Comparison of ENCODE assay signal across 9 cellular contexts in the genomic region with DNA sequence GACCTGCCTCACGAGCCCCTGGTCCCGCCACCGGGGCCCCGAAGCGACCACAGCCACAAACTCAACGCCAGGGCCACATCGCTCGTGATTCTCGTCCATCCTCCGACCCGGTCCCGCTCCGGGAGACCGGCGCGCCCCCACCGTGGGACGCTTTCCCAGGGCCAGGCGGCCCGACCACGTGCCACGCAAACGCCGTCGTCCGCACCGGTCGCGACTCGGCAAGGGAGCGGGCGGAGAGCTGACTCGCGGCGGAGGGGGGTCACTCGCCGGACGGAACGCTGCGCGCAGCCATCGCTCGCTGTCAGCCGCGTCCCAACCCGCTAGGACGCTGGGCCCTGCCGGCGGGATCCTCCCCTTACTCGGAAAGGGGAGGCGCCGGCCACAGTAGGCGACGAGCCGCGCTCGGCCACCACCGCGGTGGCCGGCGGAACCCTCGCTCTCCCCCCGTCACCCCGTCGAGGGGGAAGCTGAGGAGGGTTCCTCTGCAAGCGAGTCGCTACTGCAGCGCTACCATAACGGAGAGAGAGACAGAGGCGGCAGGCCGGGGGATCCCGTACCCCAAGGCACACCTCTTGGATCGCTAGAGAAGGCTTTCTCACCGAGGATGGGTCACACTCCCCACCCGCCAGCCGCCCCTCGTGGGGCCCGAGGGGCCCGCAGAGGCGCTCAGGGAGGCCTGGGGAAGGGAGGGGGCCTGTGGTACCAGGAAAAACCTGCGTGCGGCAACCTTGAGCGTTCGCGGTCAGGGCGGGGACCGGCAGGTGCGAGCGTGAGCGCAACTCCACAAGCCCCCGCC.
DNase-seq lines count a peak whose midpoint lies in the region; ATAC-seq, FAIRE-seq and TF ChIP-seq lines count a peak whose summit lies in the region.
"Had no signal": no experiment of that assay in that cellular context is flagged by ENCODE, and none has a peak within 500 bp of the region (broad histone marks: within the 10 kb centered on the region; RNA-seq: fewer than 3 reads in every experiment).

No MANE protein-coding gene starts in this region.

- peak overlapping the region; percentile 66 for H3K4me3 Mint-ChIP-seq in astrocyte (ENCODE audit: unreplicated experiment)
- H3K4me3 Mint-ChIP-seq: activated B cell treated with CpG ODN at 0.5 μM for 24 hours had no signal

- H3K9me3 Mint-ChIP-seq in astrocyte (ENCODE audit: unreplicated experiment), result peaks cover 3% of the 10 kb centered on the region

- no peaks in the 10 kb centered on the region for H4K20me1 ChIP-seq in astrocyte (ENCODE audit: insufficient read depth, low read length)

- H3K9ac ChIP-seq in astrocyte (ENCODE audit: low read length), result no peak overlapping the region

- peaks cover 1% of the 10 kb centered on the region for H3K4me1 Mint-ChIP-seq in astrocyte (ENCODE audit: low read depth, unreplicated experiment)
- H3K4me1 Mint-ChIP-seq: activated B cell treated with CpG ODN at 0.5 μM for 24 hours had no signal

- ATAC-seq in GM18511 (IDR thresholded peaks at IDR 0.05; ENCODE audit: unreplicated experiment), result no peak
- ATAC-seq in HG03175 (IDR thresholded peaks at IDR 0.05; ENCODE audit: unreplicated experiment), result no peak
- ATAC-seq in GM21423 (IDR thresholded peaks at IDR 0.05; ENCODE audit: unreplicated experiment), result no peak

- H3K4me1 ChIP-seq in Peyer's patch (no peaks in the 10 kb centered on the region), astrocyte (ENCODE audit: insufficient read depth, low read length) (no peaks in the 10 kb centered on the region), mesodermal cell (ENCODE audit: control insufficient read depth, insufficient read depth, low read length, poor library complexity, severe bottlenecking) (no peaks in the 10 kb centered on the region), tibial artery (peaks cover 0 to 20% (median 15%) of the 10 kb centered on the region in 4 donors)

- TF ChIP-seq CTCF in Peyer's patch (IDR thresholded peaks at IDR 0.05), result no peak
- TF ChIP-seq CTCF in astrocyte (IDR thresholded peaks at IDR 0.05; ENCODE audit: insufficient read depth, low read depth, low read length), result no peak
- no peak for TF ChIP-seq CTCF in tibial artery (IDR thresholded peaks at IDR 0.05)

- WGBS in mesodermal cell (ENCODE audit: insufficient coverage in 2 of 2), 2 experiments, result 3 to 4% methylated on average over 37 to 63 of the region's 91 CpGs

- peaks cover 13% of the 10 kb centered on the region for H3K27me3 Mint-ChIP-seq in astrocyte (ENCODE audit: low read depth, unreplicated experiment)

- H3K9me3 ChIP-seq in Peyer's patch (no peaks in the 10 kb centered on the region), astrocyte (ENCODE audit: insufficient read depth, low read depth, low read length) (no peaks in the 10 kb centered on the region), mesodermal cell (ENCODE audit: control insufficient read depth, low read length) (no peaks in the 10 kb centered on the region), tibial artery (no peaks in the 10 kb centered on the region)

- H3K4me3 ChIP-seq in Peyer's patch, result peak overlapping the region in 3 of 4 donors; percentile 12 to 29 (median 26)
- peak overlapping the region; percentile 39 for H3K4me3 ChIP-seq in astrocyte (ENCODE audit: insufficient read depth, low read depth, low read length)
- peak overlapping the region; percentile 35 for H3K4me3 ChIP-seq in mesodermal cell (ENCODE audit: extremely low read depth, insufficient read depth, low read length, poor library complexity, severe bottlenecking)
- H3K4me3 ChIP-seq in tibial artery, result peak overlapping the region; percentile 22 to 23

- no peaks in the 10 kb centered on the region for H3K36me3 ChIP-seq in Peyer's patch
- no peaks in the 10 kb centered on the region for H3K36me3 ChIP-seq in astrocyte (ENCODE audit: insufficient read depth, low read length)
- no peaks in the 10 kb centered on the region for H3K36me3 ChIP-seq in mesodermal cell (ENCODE audit: control insufficient read depth, insufficient read depth, low read length)
- H3K36me3 ChIP-seq in tibial artery, result no peaks in the 10 kb centered on the region

- DNase-seq in AG08395 (ENCODE audit: low spot score) (peak; percentile 35), Peyer's patch (no peak), astrocyte (ENCODE audit: low read depth) (no peak), tibial artery (no peak)
- DNase-seq: activated B cell treated with CpG ODN at 0.5 μM for 24 hours had no signal

- peak overlapping the region; percentile 81 for H2AFZ ChIP-seq in astrocyte (ENCODE audit: low read depth, low read length)

- FAIRE-seq in astrocyte (lab: Jason Lieb, UNC), result peak; percentile 100

- peak overlapping the region; percentile 79 for H3K4me2 ChIP-seq in astrocyte (ENCODE audit: low read length)

- H3K27ac ChIP-seq in Peyer's patch (no peak overlapping the region), astrocyte (ENCODE audit: low read depth, low read length) (no peak overlapping the region), mesodermal cell (ENCODE audit: low read depth, low read length, severe bottlenecking) (no peak overlapping the region), tibial artery (no peak overlapping the region)

- peaks cover 0 to 19% of the 10 kb centered on the region in 2 donors for H3K27me3 ChIP-seq in Peyer's patch
- peaks cover 16% of the 10 kb centered on the region for H3K27me3 ChIP-seq in astrocyte (ENCODE audit: insufficient read depth, low read length)
- H3K27me3 ChIP-seq in tibial artery, result peaks cover 0 to 25% of the 10 kb centered on the region in 2 donors

- no peak for TF ChIP-seq POLR2A in Peyer's patch (IDR thresholded peaks at IDR 0.05)

- no peaks in the 10 kb centered on the region for H3K79me2 ChIP-seq in astrocyte (ENCODE audit: insufficient read depth, low read length)

- H3K36me3 Mint-ChIP-seq in astrocyte (ENCODE audit: low read depth, unreplicated experiment), result no peaks in the 10 kb centered on the region

- no peak overlapping the region for H3K27ac Mint-ChIP-seq in astrocyte (ENCODE audit: unreplicated experiment)
- H3K27ac Mint-ChIP-seq: activated B cell treated with CpG ODN at 0.5 μM for 24 hours had no signal

- intact Hi-C loops in tibial artery (cut with DNase I; ENCODE audit: low total_unique reads), result no loop called here
